ENCODE assay signal across 13 cellular contexts in genomic region chr14:51897791-51898190, GRCh38.
"Had no signal": no experiment of that assay in that cellular context is flagged by ENCODE, and none has a peak within 500 bp of the region (broad histone marks: within the 10 kb centered on the region; RNA-seq: fewer than 3 reads in every experiment).

No MANE protein-coding gene starts in this region.

- ATAC-seq: activated T-cell treated with anti-CD3 and anti-CD28 coated beads, Interleukin-2, amount 50 U/mL, for 72 hours; lower lobe of right lung; stimulated activated memory B cell treated with anti-CD40 and anti-IgM and Interleukin-4, amounts not matched to agents 10 μg/mL and 1 μg/mL and 100 μg/mL, for 72 hours had no signal

- H3K9me3 ChIP-seq: ascending aorta, breast epithelium, lower lobe of right lung, tibial nerve had no signal

- H3K4me1 ChIP-seq: ascending aorta, breast epithelium, lower lobe of right lung had no signal

- H3K9me3 Mint-ChIP-seq: stimulated activated memory B cell treated with anti-CD40 and anti-IgM and Interleukin-4, amounts not matched to agents 10 μg/mL and 1 μg/mL and 100 μg/mL, for 72 hours had no signal

- H3K27me3 ChIP-seq: ascending aorta, breast epithelium, tibial nerve had no signal

- H3K36me3 ChIP-seq: ascending aorta, breast epithelium, lower lobe of right lung, tibial nerve had no signal

- H3K4me3 Mint-ChIP-seq: activated T-cell treated with anti-CD3 and anti-CD28 coated beads, Interleukin-2, amount 50 U/mL, for 72 hours; dendritic cell treated with granulocyte-macrophage colony-stimulating factor and Interleukin-4, amounts not matched to agents 40 ng/mL and 50 ng/mL, for 4 days; stimulated activated memory B cell treated with anti-CD40 and anti-IgM and Interleukin-4, amounts not matched to agents 10 μg/mL and 1 μg/mL and 100 μg/mL, for 72 hours had no signal

- H3K27me3 Mint-ChIP-seq: dendritic cell treated with granulocyte-macrophage colony-stimulating factor and Interleukin-4, amounts not matched to agents 40 ng/mL and 50 ng/mL, for 4 days; stimulated activated memory B cell treated with anti-CD40 and anti-IgM and Interleukin-4, amounts not matched to agents 10 μg/mL and 1 μg/mL and 100 μg/mL, for 72 hours had no signal

- H3K4me3 ChIP-seq: ascending aorta, breast epithelium, lower lobe of right lung, tibial nerve had no signal

- H3K27ac Mint-ChIP-seq: dendritic cell treated with granulocyte-macrophage colony-stimulating factor and Interleukin-4, amounts not matched to agents 40 ng/mL and 50 ng/mL, for 4 days; stimulated activated memory B cell treated with anti-CD40 and anti-IgM and Interleukin-4, amounts not matched to agents 10 μg/mL and 1 μg/mL and 100 μg/mL, for 72 hours had no signal

- DNase-seq: activated CD4-positive, alpha-beta T cell treated with anti-CD3 and anti-CD28 coated beads for 1 hour; activated CD4-positive, alpha-beta T cell treated with anti-CD3 and anti-CD28 coated beads, Interleukin-2, amount 50 U/mL, for 4 hours; activated T-cell treated with anti-CD3 and anti-CD28 coated beads, Interleukin-2, amount 50 U/mL, for 72 hours; effector memory CD4-positive, alpha-beta T cell; head of caudate nucleus; lower lobe of right lung; midbrain had no signal

- H3K27ac ChIP-seq: ascending aorta, breast epithelium, epithelial cell of prostate, lower lobe of right lung had no signal
